Comparison of ENCODE assay signal across 1 cellular context in the genomic region with DNA sequence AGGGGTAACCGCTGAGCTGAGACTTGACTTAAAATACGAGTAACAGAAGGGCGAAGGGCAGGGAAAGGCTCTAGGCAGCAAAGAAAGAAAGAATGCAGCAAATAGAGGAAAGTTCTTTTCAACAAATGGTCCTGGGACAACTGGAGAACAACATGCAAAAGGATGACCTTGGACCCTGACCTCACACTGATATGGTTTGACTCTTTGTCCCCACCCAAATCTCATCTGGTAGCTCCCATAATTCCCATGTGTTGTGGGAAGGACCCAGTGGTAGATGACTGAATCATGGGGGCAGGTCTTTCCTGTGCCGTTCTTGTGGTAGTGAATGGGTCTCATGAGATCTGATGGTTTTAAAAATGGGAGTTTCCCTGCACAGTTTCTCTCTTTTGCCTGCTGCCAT.
TF ChIP-seq lines count a peak whose summit lies in the region.

No MANE protein-coding gene starts in this region.

TF ChIP-seq in GM12878, 131 proteins besides CTCF, POLR2A, EP300 and RAD21:
- no peak for TF ChIP-seq HDAC2 (IDR thresholded peaks at IDR 0.05)
- no peak for TF ChIP-seq NR2C1 (IDR thresholded peaks at IDR 0.05)
- TF ChIP-seq IKZF1 (conservative IDR thresholded peaks at IDR 0.05), result 0 out of 2 replicates have a peak, but pooled peaks have one; percentile 12
- TF ChIP-seq GABPA (IDR thresholded peaks at IDR 0.05; ENCODE audit: low read depth), result no peak
- TF ChIP-seq, protein P1, sequence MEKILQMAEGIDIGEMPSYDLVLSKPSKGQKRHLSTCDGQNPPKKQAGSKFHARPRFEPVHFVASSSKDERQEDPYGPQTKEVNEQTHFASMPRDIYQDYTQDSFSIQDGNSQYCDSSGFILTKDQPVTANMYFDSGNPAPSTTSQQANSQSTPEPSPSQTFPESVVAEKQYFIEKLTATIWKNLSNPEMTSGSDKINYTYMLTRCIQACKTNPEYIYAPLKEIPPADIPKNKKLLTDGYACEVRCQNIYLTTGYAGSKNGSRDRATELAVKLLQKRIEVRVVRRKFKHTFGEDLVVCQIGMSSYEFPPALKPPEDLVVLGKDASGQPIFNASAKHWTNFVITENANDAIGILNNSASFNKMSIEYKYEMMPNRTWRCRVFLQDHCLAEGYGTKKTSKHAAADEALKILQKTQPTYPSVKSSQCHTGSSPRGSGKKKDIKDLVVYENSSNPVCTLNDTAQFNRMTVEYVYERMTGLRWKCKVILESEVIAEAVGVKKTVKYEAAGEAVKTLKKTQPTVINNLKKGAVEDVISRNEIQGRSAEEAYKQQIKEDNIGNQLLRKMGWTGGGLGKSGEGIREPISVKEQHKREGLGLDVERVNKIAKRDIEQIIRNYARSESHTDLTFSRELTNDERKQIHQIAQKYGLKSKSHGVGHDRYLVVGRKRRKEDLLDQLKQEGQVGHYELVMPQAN (conservative IDR thresholded peaks at IDR 0.05), result no peak
- TF ChIP-seq ESRRA (IDR thresholded peaks at IDR 0.05; ENCODE audit: low read length), result no peak
- no peak for TF ChIP-seq FOXK2 (IDR thresholded peaks at IDR 0.05)
- TF ChIP-seq HDAC6 (IDR thresholded peaks at IDR 0.05; ENCODE audit: unreplicated experiment), result no peak
- TF ChIP-seq FOS (IDR thresholded peaks at IDR 0.05; ENCODE audit: borderline replicate concordance, extremely low read depth, insufficient read length), result no peak
- peak; percentile 33 for TF ChIP-seq MEF2B (IDR thresholded peaks at IDR 0.05; ENCODE audit: partially characterized antibody, poor library complexity, severe bottlenecking)
- TF ChIP-seq ZSCAN29 (IDR thresholded peaks at IDR 0.05), result no peak
- no peak for TF ChIP-seq RAD51 (IDR thresholded peaks at IDR 0.05)
- TF ChIP-seq BRCA1 (IDR thresholded peaks at IDR 0.05; ENCODE audit: low read depth, low read length), result no peak
- TF ChIP-seq SPI1 (IDR thresholded peaks at IDR 0.05; ENCODE audit: borderline replicate concordance, insufficient read depth, low read depth, low read length), result no peak
- TF ChIP-seq, protein P2, sequence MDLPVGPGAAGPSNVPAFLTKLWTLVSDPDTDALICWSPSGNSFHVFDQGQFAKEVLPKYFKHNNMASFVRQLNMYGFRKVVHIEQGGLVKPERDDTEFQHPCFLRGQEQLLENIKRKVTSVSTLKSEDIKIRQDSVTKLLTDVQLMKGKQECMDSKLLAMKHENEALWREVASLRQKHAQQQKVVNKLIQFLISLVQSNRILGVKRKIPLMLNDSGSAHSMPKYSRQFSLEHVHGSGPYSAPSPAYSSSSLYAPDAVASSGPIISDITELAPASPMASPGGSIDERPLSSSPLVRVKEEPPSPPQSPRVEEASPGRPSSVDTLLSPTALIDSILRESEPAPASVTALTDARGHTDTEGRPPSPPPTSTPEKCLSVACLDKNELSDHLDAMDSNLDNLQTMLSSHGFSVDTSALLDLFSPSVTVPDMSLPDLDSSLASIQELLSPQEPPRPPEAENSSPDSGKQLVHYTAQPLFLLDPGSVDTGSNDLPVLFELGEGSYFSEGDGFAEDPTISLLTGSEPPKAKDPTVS (IDR thresholded peaks at IDR 0.05; ENCODE audit: low read depth, low read length), result no peak
- no peak for TF ChIP-seq POLR2AphosphoS2 (IDR thresholded peaks at IDR 0.05; ENCODE audit: low read depth, low read length)
- no peak for TF ChIP-seq SRF (IDR thresholded peaks at IDR 0.05; ENCODE audit: low read depth in 2 of 2, low read length in 2 of 2)
- no peak for TF ChIP-seq STAT3 (IDR thresholded peaks at IDR 0.05; ENCODE audit: low read depth, low read length)
- TF ChIP-seq FOXM1 (IDR thresholded peaks at IDR 0.05; ENCODE audit: low read depth, low read length), result no peak
- TF ChIP-seq CREB1 (IDR thresholded peaks at IDR 0.05; ENCODE audit: low read depth), result no peak
- no peak for TF ChIP-seq MYB (IDR thresholded peaks at IDR 0.05; ENCODE audit: borderline replicate concordance, low read depth, low read length)
- peak; percentile 24 to 26; a peak in 1 of 4 replicates for TF ChIP-seq IKZF2 (IDR thresholded peaks at IDR 0.05)
- no peak for TF ChIP-seq TAF1 (IDR thresholded peaks at IDR 0.05; ENCODE audit: borderline replicate concordance, low read depth, low read length)
- TF ChIP-seq, protein P3, sequence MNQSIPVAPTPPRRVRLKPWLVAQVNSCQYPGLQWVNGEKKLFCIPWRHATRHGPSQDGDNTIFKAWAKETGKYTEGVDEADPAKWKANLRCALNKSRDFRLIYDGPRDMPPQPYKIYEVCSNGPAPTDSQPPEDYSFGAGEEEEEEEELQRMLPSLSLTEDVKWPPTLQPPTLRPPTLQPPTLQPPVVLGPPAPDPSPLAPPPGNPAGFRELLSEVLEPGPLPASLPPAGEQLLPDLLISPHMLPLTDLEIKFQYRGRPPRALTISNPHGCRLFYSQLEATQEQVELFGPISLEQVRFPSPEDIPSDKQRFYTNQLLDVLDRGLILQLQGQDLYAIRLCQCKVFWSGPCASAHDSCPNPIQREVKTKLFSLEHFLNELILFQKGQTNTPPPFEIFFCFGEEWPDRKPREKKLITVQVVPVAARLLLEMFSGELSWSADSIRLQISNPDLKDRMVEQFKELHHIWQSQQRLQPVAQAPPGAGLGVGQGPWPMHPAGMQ (IDR thresholded peaks at IDR 0.05; ENCODE audit: borderline replicate concordance), result no peak
- TF ChIP-seq SUZ12 (IDR thresholded peaks at IDR 0.05; ENCODE audit: unreplicated experiment), result no peak
- no peak for TF ChIP-seq RUNX3 (IDR thresholded peaks at IDR 0.05; ENCODE audit: low read length)
- TF ChIP-seq, protein P4, sequence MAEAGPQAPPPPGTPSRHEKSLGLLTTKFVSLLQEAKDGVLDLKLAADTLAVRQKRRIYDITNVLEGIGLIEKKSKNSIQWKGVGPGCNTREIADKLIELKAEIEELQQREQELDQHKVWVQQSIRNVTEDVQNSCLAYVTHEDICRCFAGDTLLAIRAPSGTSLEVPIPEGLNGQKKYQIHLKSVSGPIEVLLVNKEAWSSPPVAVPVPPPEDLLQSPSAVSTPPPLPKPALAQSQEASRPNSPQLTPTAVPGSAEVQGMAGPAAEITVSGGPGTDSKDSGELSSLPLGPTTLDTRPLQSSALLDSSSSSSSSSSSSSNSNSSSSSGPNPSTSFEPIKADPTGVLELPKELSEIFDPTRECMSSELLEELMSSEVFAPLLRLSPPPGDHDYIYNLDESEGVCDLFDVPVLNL (IDR thresholded peaks at IDR 0.05; ENCODE audit: low read depth, low read length), result no peak
